In genomic region chr6:24408719-24409410, GRCh38 we compare ENCODE assay signal across 11 cellular contexts. TPM values are rescaled to one million over a fixed set of nuclear protein-coding genes. Genes with fewer than 3 reads are reported as not detected.
DNase-seq lines count a peak whose midpoint lies in the region; ATAC-seq and TF ChIP-seq lines count a peak whose summit lies in the region.
"Had no signal": no experiment of that assay in that cellular context is flagged by ENCODE, and none has a peak within 500 bp of the region (broad histone marks: within the 10 kb centered on the region; RNA-seq: fewer than 3 reads in every experiment).

No MANE protein-coding gene starts in this region.

- no peak overlapping the region for H3K4me3 ChIP-seq in aorta (ENCODE audit: low read length in 2 of 2)
- H3K4me3 ChIP-seq: suprapubic skin had no signal

- no peaks in the 10 kb centered on the region for H3K9me3 ChIP-seq in aorta (ENCODE audit: control insufficient read depth, low read length)
- H3K9me3 ChIP-seq: suprapubic skin had no signal

- 65 to 76% methylated on average over 2 of the region's 2 CpGs for WGBS in aorta, 2 donors

- no peak for TF ChIP-seq CTCF in GM10266 (IDR thresholded peaks at IDR 0.05; ENCODE audit: control insufficient read depth, insufficient read depth, low read depth, missing control alignments)

- no peaks in the 10 kb centered on the region for H3K27me3 ChIP-seq in aorta (ENCODE audit: control insufficient read depth in 1 of 2, insufficient read depth in 2 of 2, low read length in 1 of 2)
- H3K27me3 ChIP-seq: suprapubic skin had no signal

- DNase-seq in GM10266 (ENCODE audit: extremely low spot score) (peak; percentile 67), GM19240 (ENCODE audit: insufficient read length, low spot score) (peak; percentile 25), cerebellar nuclear complex (lab: John Stamatoyannopoulos, UW) (no peak), cardiac septum (ENCODE audit: low spot score) (no peak), aorta (no peak), NCI-H446 (lab: John Stamatoyannopoulos, UW) (no peak)
- DNase-seq: nucleus accumbens; stimulated activated CD4-positive, alpha-beta T cell treated with anti-CD3 and anti-CD28 coated beads, Interleukin-4, amount 100 ng/mL, for 24 hours had no signal

- peaks cover 2 to 9% of the 10 kb centered on the region in 2 donors for H3K36me3 ChIP-seq in aorta (ENCODE audit: control insufficient read depth in 1 of 2, insufficient read depth in 2 of 2, low read length in 1 of 2)

- no peaks in the 10 kb centered on the region for H3K4me1 ChIP-seq in aorta (ENCODE audit: control insufficient read depth in 1 of 2, insufficient read depth in 2 of 2, low read length in 2 of 2)

- ATAC-seq in HG02588 (IDR thresholded peaks at IDR 0.05; ENCODE audit: unreplicated experiment) (peak; percentile 79), HG03354 (IDR thresholded peaks at IDR 0.05; ENCODE audit: poor library complexity, severe bottlenecking, unreplicated experiment) (peak; percentile 89), aorta (ENCODE audit: low FRiP score) (no peak)

- intact Hi-C loops in cardiac septum (cut with DNase I) (no loop called here), aorta (cut with DNase I) (no loop called here)

- no peak overlapping the region for H3K27ac ChIP-seq in aorta (ENCODE audit: low read depth in 1 of 2, low read length in 2 of 2)
- H3K27ac ChIP-seq: suprapubic skin had no signal

RNA-seq across cellular contexts. Expression of gene MRS2, which starts 6.1 kb away (rescaled TPM):
- total RNA-seq in cardiac septum (38.7 TPM), aorta (10 to 100 TPM; 12.1 to 19.8 TPM)
- polyA plus RNA-seq in aorta = 10 to 100 TPM in 1 of 2 donors, 1 to 10 TPM in 1; 9.8 to 12.4 TPM

RNA-seq across cellular contexts. Expression of gene DCDC2, which starts 51.0 kb away (rescaled TPM):
- total RNA-seq in cardiac septum (0.08 TPM), aorta (not detected)
- polyA plus RNA-seq in aorta = under 1 TPM in 1 of 2 donors, not detected in 1; 0.13 TPM

Comparison
In these comparisons a context has a peak if more than half of its experiments do, and no peak if none do; other contexts are left out.
1. DNase-seq: peak in GM10266 (single experiment) and GM19240 (single experiment); none in cerebellar nuclear complex (0 of 2), cardiac septum (single experiment), aorta (0 of 2) and NCI-H446 (0 of 2).